ENCODE assay signal across 17 cellular contexts in genomic region chr2:32719933-32720716, GRCh38.
"Had no signal": no experiment of that assay in that cellular context is flagged by ENCODE, and none has a peak within 500 bp of the region (broad histone marks: within the 10 kb centered on the region; RNA-seq: fewer than 3 reads in every experiment).

No MANE protein-coding gene starts in this region.

- H3K27ac Mint-ChIP-seq: activated T-helper 17 cell treated with anti-CD3 and anti-CD28 coated beads, Interleukin-2, amount 50 U/mL, for 72 hours; memory B cell; natural killer cell had no signal

- H3K4me1 ChIP-seq: breast epithelium, left lung, spleen had no signal

- H3K36me3 Mint-ChIP-seq: natural killer cell had no signal

- ATAC-seq: activated T-helper 17 cell treated with anti-CD3 and anti-CD28 coated beads, Interleukin-2, amount 50 U/mL, for 72 hours; foreskin keratinocyte; left lung; mucosa of descending colon; natural killer cell had no signal

- H3K9me3 ChIP-seq: breast epithelium, esophagus squamous epithelium, left lung, mucosa of descending colon, neutrophil, spleen, stomach had no signal

- H3K36me3 ChIP-seq: breast epithelium, neutrophil had no signal

- H3K27ac ChIP-seq: breast epithelium, esophagus squamous epithelium, foreskin keratinocyte, left lung, neutrophil, spleen, stomach had no signal

- DNase-seq: activated CD4-positive, alpha-beta T cell treated with anti-CD3 and anti-CD28 coated beads, Interleukin-2, amount 50 U/mL, for 1 hour; activated naive CD4-positive, alpha-beta T cell treated with Interleukin-2 at 50 U/mL for 16 hours; anterior cingulate cortex; effector CD4-positive, alpha-beta T cell; esophagus squamous epithelium; foreskin keratinocyte; left lung; mucosa of descending colon; natural killer cell; retina; spleen; stomach; SW 1271 had no signal

- H3K27me3 ChIP-seq: breast epithelium, esophagus squamous epithelium, foreskin keratinocyte, left lung, neutrophil, spleen, stomach had no signal

- H3K4me3 Mint-ChIP-seq: activated T-helper 17 cell treated with anti-CD3 and anti-CD28 coated beads, Interleukin-2, amount 50 U/mL, for 72 hours; memory B cell; natural killer cell had no signal

- H3K27me3 Mint-ChIP-seq: activated T-helper 17 cell treated with anti-CD3 and anti-CD28 coated beads, Interleukin-2, amount 50 U/mL, for 72 hours; memory B cell had no signal

- H3K4me3 ChIP-seq: breast epithelium, esophagus squamous epithelium, left lung, mucosa of descending colon, spleen, stomach had no signal
